1 cellular context compared by ENCODE assay signal in genomic region chr2:241161646-241162281, GRCh38.
TF ChIP-seq lines count a peak whose summit lies in the region.

No MANE protein-coding gene starts in this region.

TF ChIP-seq in HepG2, 621 proteins besides CTCF, POLR2A, EP300 and RAD21:
- TF ChIP-seq MATR3 (CRISPR knock-in tag; IDR thresholded peaks at IDR 0.05) (no peak), SUZ12 (IDR thresholded peaks at IDR 0.05; ENCODE audit: low read depth, low read length) (no peak), RCOR2 (CRISPR knock-in tag; IDR thresholded peaks at IDR 0.05) (no peak), ZMYM3 (CRISPR knock-in tag; IDR thresholded peaks at IDR 0.05) (no peak), CENPX (CRISPR knock-in tag; IDR thresholded peaks at IDR 0.05) (no peak), PHF5A (CRISPR knock-in tag; IDR thresholded peaks at IDR 0.05; ENCODE audit: low read depth, unreplicated experiment) (no peak), ZNF441 (CRISPR knock-in tag; IDR thresholded peaks at IDR 0.05; ENCODE audit: borderline replicate concordance) (no peak), REXO4 (CRISPR knock-in tag; IDR thresholded peaks at IDR 0.05; ENCODE audit: borderline replicate concordance) (no peak), ZNF432 (CRISPR knock-in tag; IDR thresholded peaks at IDR 0.05; ENCODE audit: borderline replicate concordance) (no peak), ZNF879 (CRISPR knock-in tag; IDR thresholded peaks at IDR 0.05) (no peak), SOX13 (IDR thresholded peaks at IDR 0.05) (no peak), SOX13 (CRISPR knock-in tag; conservative IDR thresholded peaks at IDR 0.05 in 1 of 2, IDR thresholded peaks at IDR 0.05 in 1 of 2) (no peak)
- TF ChIP-seq, protein P1, sequence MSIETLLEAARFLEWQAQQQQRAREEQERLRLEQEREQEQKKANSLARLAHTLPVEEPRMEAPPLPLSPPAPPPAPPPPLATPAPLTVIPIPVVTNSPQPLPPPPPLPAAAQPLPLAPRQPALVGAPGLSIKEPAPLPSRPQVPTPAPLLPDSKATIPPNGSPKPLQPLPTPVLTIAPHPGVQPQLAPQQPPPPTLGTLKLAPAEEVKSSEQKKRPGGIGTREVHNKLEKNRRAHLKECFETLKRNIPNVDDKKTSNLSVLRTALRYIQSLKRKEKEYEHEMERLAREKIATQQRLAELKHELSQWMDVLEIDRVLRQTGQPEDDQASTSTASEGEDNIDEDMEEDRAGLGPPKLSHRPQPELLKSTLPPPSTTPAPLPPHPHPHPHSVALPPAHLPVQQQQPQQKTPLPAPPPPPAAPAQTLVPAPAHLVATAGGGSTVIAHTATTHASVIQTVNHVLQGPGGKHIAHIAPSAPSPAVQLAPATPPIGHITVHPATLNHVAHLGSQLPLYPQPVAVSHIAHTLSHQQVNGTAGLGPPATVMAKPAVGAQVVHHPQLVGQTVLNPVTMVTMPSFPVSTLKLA (IDR thresholded peaks at IDR 0.05) = no peak
- TF ChIP-seq, protein P2, sequence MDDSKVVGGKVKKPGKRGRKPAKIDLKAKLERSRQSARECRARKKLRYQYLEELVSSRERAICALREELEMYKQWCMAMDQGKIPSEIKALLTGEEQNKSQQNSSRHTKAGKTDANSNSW (CRISPR knock-in tag; IDR thresholded peaks at IDR 0.05; ENCODE audit: borderline replicate concordance) = no peak
- TF ChIP-seq, protein P3, sequence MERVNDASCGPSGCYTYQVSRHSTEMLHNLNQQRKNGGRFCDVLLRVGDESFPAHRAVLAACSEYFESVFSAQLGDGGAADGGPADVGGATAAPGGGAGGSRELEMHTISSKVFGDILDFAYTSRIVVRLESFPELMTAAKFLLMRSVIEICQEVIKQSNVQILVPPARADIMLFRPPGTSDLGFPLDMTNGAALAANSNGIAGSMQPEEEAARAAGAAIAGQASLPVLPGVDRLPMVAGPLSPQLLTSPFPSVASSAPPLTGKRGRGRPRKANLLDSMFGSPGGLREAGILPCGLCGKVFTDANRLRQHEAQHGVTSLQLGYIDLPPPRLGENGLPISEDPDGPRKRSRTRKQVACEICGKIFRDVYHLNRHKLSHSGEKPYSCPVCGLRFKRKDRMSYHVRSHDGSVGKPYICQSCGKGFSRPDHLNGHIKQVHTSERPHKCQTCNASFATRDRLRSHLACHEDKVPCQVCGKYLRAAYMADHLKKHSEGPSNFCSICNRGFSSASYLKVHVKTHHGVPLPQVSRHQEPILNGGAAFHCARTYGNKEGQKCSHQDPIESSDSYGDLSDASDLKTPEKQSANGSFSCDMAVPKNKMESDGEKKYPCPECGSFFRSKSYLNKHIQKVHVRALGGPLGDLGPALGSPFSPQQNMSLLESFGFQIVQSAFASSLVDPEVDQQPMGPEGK (CRISPR knock-in tag; IDR thresholded peaks at IDR 0.05) = no peak
- TF ChIP-seq, protein P4, sequence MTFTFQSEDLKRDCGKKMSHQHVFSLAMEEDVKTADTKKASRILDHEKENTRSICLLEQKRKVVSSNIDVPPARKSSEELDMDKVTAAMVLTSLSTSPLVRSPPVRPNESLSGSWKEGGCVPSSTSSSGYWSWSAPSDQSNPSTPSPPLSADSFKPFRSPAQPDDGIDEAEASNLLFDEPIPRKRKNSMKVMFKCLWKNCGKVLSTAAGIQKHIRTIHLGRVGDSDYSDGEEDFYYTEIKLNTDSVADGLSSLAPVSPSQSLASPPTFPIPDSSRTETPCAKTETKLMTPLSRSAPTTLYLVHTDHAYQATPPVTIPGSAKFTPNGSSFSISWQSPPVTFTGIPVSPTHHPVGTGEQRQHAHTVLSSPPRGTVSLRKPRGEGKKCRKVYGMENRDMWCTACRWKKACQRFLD (CRISPR knock-in tag; IDR thresholded peaks at IDR 0.05; ENCODE audit: borderline replicate concordance) = no peak
TF ChIP-seq in HepG2: peak in this region for 0.
